In genomic region chr5:36301858-36302603, GRCh38 we compare ENCODE assay signal across 8 cellular contexts. TPM values are rescaled to one million over a fixed set of nuclear protein-coding genes. Genes with fewer than 3 reads are reported as not detected.
DNase-seq lines count a peak whose midpoint lies in the region; ATAC-seq, FAIRE-seq and TF ChIP-seq lines count a peak whose summit lies in the region.

Gene RANBP3L, minus strand, starts transcription at chr5:36301902. Its CDS starts 486 bp downstream, at chr5:36301416.

- FAIRE-seq in RCC 7860 (lab: Jason Lieb, UNC), result no peak

- TF ChIP-seq CTCF in esophagus squamous epithelium (IDR thresholded peaks at IDR 0.05), result no peak

- H3K4me3 ChIP-seq in esophagus squamous epithelium, result peak within 1 kb of the TSS in 3 of 4 donors; percentile 20 to 57 (median 27)

- intact Hi-C loops in esophagus squamous epithelium (cut with DNase I), result no loop called here

- ATAC-seq in GM19395 (IDR thresholded peaks at IDR 0.05; ENCODE audit: unreplicated experiment) (peak; percentile 58), HG02642 (IDR thresholded peaks at IDR 0.05; ENCODE audit: poor library complexity, unreplicated experiment) (no peak), HG03571 (IDR thresholded peaks at IDR 0.05; ENCODE audit: unreplicated experiment) (no peak)

- no peaks in the 10 kb centered on the region for H3K9me3 ChIP-seq in esophagus squamous epithelium

- DNase-seq in NCI-H82 treated with DMSO at 0.1 percent for 48 hours (lab: John Stamatoyannopoulos, UW; ENCODE audit: unreplicated experiment) (peak; percentile 2), esophagus squamous epithelium (lab: John Stamatoyannopoulos, UW) (no peak), occipital lobe (lab: John Stamatoyannopoulos, UW) (no peak), HUDEP-2 (lab: John Stamatoyannopoulos, UW; ENCODE audit: unreplicated experiment in 76 of 76) (no peak), RCC 7860 (ENCODE audit: low spot score) (no peak)

- peak within 1 kb of the TSS; percentile 64 to 80 (median 77) for H3K27ac ChIP-seq in esophagus squamous epithelium

- no peaks in the 10 kb centered on the region for H3K36me3 ChIP-seq in esophagus squamous epithelium

- TF ChIP-seq POLR2A in esophagus squamous epithelium (IDR thresholded peaks at IDR 0.05), result no peak

- WGBS in esophagus squamous epithelium, 2 donors, result 6 to 7% methylated on average over 5 of the region's 5 CpGs

- no peaks in the 10 kb centered on the region for H3K27me3 ChIP-seq in esophagus squamous epithelium

- H3K4me1 ChIP-seq in esophagus squamous epithelium, result peaks cover 7 to 32% (median 12%) of the 10 kb centered on the region in 3 donors

RNA-seq across cellular contexts. Expression of gene RANBP3L, which starts in this region (rescaled TPM):
- under 1 TPM in 3 of 4 donors, not detected in 1; 0.30 to 0.57 (median 0.56) TPM for total RNA-seq in esophagus squamous epithelium
- 14.7 TPM for total RNA-seq in occipital lobe
